In genomic region chr11:82932564-82932963, GRCh38 we compare ENCODE assay signal across 1 cellular context.
TF ChIP-seq lines count a peak whose summit lies in the region.

No MANE protein-coding gene starts in this region.

TF ChIP-seq in K562, 482 proteins besides CTCF, POLR2A, EP300 and RAD21 (continued from another document):
- TF ChIP-seq ZNF347 (CRISPR knock-in tag; IDR thresholded peaks at IDR 0.05; ENCODE audit: low read depth) (no peak), POLR2AphosphoS5 (IDR thresholded peaks at IDR 0.05; ENCODE audit: control insufficient read depth, insufficient read depth, low read depth, low read length) (no peak), TAF15 (IDR thresholded peaks at IDR 0.05; ENCODE audit: low read depth, low read length) (no peak), GATAD2A (IDR thresholded peaks at IDR 0.05) (no peak), HMGN3 (IDR thresholded peaks at IDR 0.05; ENCODE audit: borderline replicate concordance, extremely low read depth, insufficient read length, low read depth, low read length) (no peak), NFATC3 (IDR thresholded peaks at IDR 0.05) (no peak), ZNF121 (CRISPR knock-in tag; conservative IDR thresholded peaks at IDR 0.05) (no peak), CBFA2T3 (IDR thresholded peaks at IDR 0.05) (peak; percentile 55; the same call in 1 of the 2 replicates), THRAP3 (IDR thresholded peaks at IDR 0.05; ENCODE audit: borderline replicate concordance) (no peak), TEAD4 (IDR thresholded peaks at IDR 0.05; ENCODE audit: low read length) (0 out of 2 replicates have a peak, but pooled peaks have one; percentile 43), TEAD4 (CRISPR knock-in tag; IDR thresholded peaks at IDR 0.05; ENCODE audit: borderline replicate concordance) (no peak), HMBOX1 (IDR thresholded peaks at IDR 0.05) (peak; percentile 57), SMARCE1 (IDR thresholded peaks at IDR 0.05) (no peak), WHSC1 (IDR thresholded peaks at IDR 0.05; ENCODE audit: low read length) (no peak), CLOCK (CRISPR knock-in tag; IDR thresholded peaks at IDR 0.05; ENCODE audit: borderline replicate concordance) (no peak), TCF3 (CRISPR knock-in tag; IDR thresholded peaks at IDR 0.05) (peak; percentile 35; the same call in 1 of the 2 replicates), HMG20B (CRISPR knock-in tag; IDR thresholded peaks at IDR 0.05) (no peak), HDGF (IDR thresholded peaks at IDR 0.05) (no peak), MEIS2 (IDR thresholded peaks at IDR 0.05; ENCODE audit: partially characterized antibody) (peak; percentile 77), MXD1 (CRISPR knock-in tag; IDR thresholded peaks at IDR 0.05; ENCODE audit: borderline replicate concordance, poor library complexity, severe bottlenecking) (no peak), MYC (IDR thresholded peaks at IDR 0.05; ENCODE audit: low read depth, low read length) (no peak), MYC (CRISPR knock-in tag; IDR thresholded peaks at IDR 0.05; ENCODE audit: borderline replicate concordance, low read depth) (no peak), PATZ1 (CRISPR knock-in tag; IDR thresholded peaks at IDR 0.05; ENCODE audit: borderline replicate concordance) (no peak), TRIM28 (IDR thresholded peaks at IDR 0.05) (no peak), U2AF2 (optimal IDR thresholded peaks at IDR 0.05; ENCODE audit: low read depth, low read length) (no peak), ZNF707 (CRISPR knock-in tag; conservative IDR thresholded peaks at IDR 0.05) (no peak), PBX2 (CRISPR knock-in tag; IDR thresholded peaks at IDR 0.05; ENCODE audit: low read depth) (no peak), PBX2 (tag; conservative IDR thresholded peaks at IDR 0.05; ENCODE audit: low read depth) (peak; percentile 55; the same call in 1 of the 2 replicates), FOXJ2 (tag; IDR thresholded peaks at IDR 0.05) (no peak), SMARCC2 (IDR thresholded peaks at IDR 0.05; ENCODE audit: low read depth) (no peak), PKNOX1 (IDR thresholded peaks at IDR 0.05) (peak; percentile 35; the same call in 1 of the 2 replicates)
